ENCODE assay signal across 28 cellular contexts in genomic region chr20:36060676-36061075, GRCh38.
"Had no signal": no experiment of that assay in that cellular context is flagged by ENCODE, and none has a peak within 500 bp of the region (broad histone marks: within the 10 kb centered on the region; RNA-seq: fewer than 3 reads in every experiment).

No MANE protein-coding gene starts in this region.

- ATAC-seq: heart right ventricle; left ventricle myocardium superior; lower lobe of right lung; natural killer cell treated with Interleukin-12 subunit alpha and Interleukin-12 subunit beta and Interleukin-15 and Interleukin-18, amount 100 ng/mL, for 72 hours; pancreas; right lobe of liver; stimulated activated naive CD8-positive, alpha-beta T cell treated with anti-CD3 and anti-CD28 coated beads, Interleukin-15, amount 100 ng/mL, for 72 hours had no signal

- H3K27ac Mint-ChIP-seq: memory B cell; natural killer cell treated with Interleukin-12 subunit alpha and Interleukin-12 subunit beta and Interleukin-15 and Interleukin-18, amount 100 ng/mL, for 72 hours; stimulated activated naive CD8-positive, alpha-beta T cell treated with anti-CD3 and anti-CD28 coated beads, Interleukin-15, amount 100 ng/mL, for 72 hours had no signal

- H3K36me3 Mint-ChIP-seq: naive B cell; natural killer cell treated with Interleukin-12 subunit alpha and Interleukin-12 subunit beta and Interleukin-15 and Interleukin-18, amount 100 ng/mL, for 72 hours had no signal

- H3K27me3 ChIP-seq: esophagus squamous epithelium, heart right ventricle, pancreas, right lobe of liver, suprapubic skin, transverse colon had no signal

- H3K4me3 ChIP-seq: coronary artery, esophagus squamous epithelium, heart right ventricle, lower lobe of right lung, pancreas, right lobe of liver, smooth muscle cell, suprapubic skin, transverse colon had no signal

- FAIRE-seq: islet of Langerhans, pancreas, urothelium cell line had no signal

- DNase-seq: dermis blood vessel endothelial cell; esophagus squamous epithelium; foreskin melanocyte; glutamatergic neuron; heart right ventricle; hippocampal formation; kidney glomerular epithelial cell; left ventricle myocardium superior; lower lobe of right lung; naive B cell; pancreas; right lobe of liver; stimulated activated CD4-positive, alpha-beta T cell treated with anti-CD3 and anti-CD28 coated beads, Interleukin-12 subunit alpha, Interleukin-12 subunit beta, amount 100 ng/mL, for 4 hours; stimulated activated CD4-positive, alpha-beta T cell treated with anti-CD3 and anti-CD28 coated beads, Interleukin-1b, Interleukin-23, amount 100 ng/mL, for 48 hours; stimulated activated CD4-positive, alpha-beta T cell treated with anti-CD3 and anti-CD28 coated beads, Interleukin-4, amount 100 ng/mL, for 1 hour; stimulated activated CD8-positive, alpha-beta memory T cell treated with anti-CD3 and anti-CD28 coated beads, Interleukin-4, amount 100 ng/mL, for 48 hours; stimulated activated naive CD4-positive, alpha-beta T cell; stimulated activated naive CD8-positive, alpha-beta T cell treated with anti-CD3 and anti-CD28 coated beads, Interleukin-15, amount 100 ng/mL, for 72 hours; transverse colon had no signal

- H3K9me3 Mint-ChIP-seq: natural killer cell treated with Interleukin-12 subunit alpha and Interleukin-12 subunit beta and Interleukin-15 and Interleukin-18, amount 100 ng/mL, for 72 hours; neural crest cell; stimulated activated naive CD8-positive, alpha-beta T cell treated with anti-CD3 and anti-CD28 coated beads, Interleukin-15, amount 100 ng/mL, for 72 hours had no signal

- H3K4me2 ChIP-seq: smooth muscle cell had no signal

- H3K36me3 ChIP-seq: esophagus squamous epithelium, heart right ventricle, lower lobe of right lung, neutrophil, pancreas, right lobe of liver, suprapubic skin, transverse colon had no signal

- H3K27ac ChIP-seq: coronary artery, esophagus squamous epithelium, lower lobe of right lung, neutrophil, pancreas, right lobe of liver, suprapubic skin, transverse colon had no signal

- H3K4me3 Mint-ChIP-seq: memory B cell; natural killer cell treated with Interleukin-12 subunit alpha and Interleukin-12 subunit beta and Interleukin-15 and Interleukin-18, amount 100 ng/mL, for 72 hours; neural crest cell; stimulated activated naive CD8-positive, alpha-beta T cell treated with anti-CD3 and anti-CD28 coated beads, Interleukin-15, amount 100 ng/mL, for 72 hours had no signal

- H3K9me3 ChIP-seq: esophagus squamous epithelium, lower lobe of right lung, neutrophil, pancreas, right lobe of liver, suprapubic skin, transverse colon had no signal
